ENCODE assay signal across 8 cellular contexts in genomic region chr17:75087558-75088453, GRCh38. TPM values are rescaled to one million over a fixed set of nuclear protein-coding genes. Genes with fewer than 3 reads are reported as not detected.
DNase-seq lines count a peak whose midpoint lies in the region; ATAC-seq, FAIRE-seq and TF ChIP-seq lines count a peak whose summit lies in the region.

SLC16A5 (plus strand) TSS chr17:75087954; CDS start chr17:75093637, 5,683 bp downstream.

- H3K4me3 ChIP-seq in fibroblast of pulmonary artery (replicated peaks; ENCODE audit: low read depth, low read length), result peak within 1 kb of the TSS; percentile 58

- no peak for FAIRE-seq in D721Med (lab: Jason Lieb, UNC)

- H3K27ac Mint-ChIP-seq in natural killer cell, result peak within 1 kb of the TSS in 1 of 2 donors; percentile 86

- no peak for TF ChIP-seq CTCF in fibroblast of pulmonary artery (IDR thresholded peaks at IDR 0.05; ENCODE audit: low read length, missing control alignments)
- no peak for TF ChIP-seq CTCF in natural killer cell (IDR thresholded peaks at IDR 0.05)
- no peak for TF ChIP-seq CTCF in D721Med (IDR thresholded peaks at IDR 0.05; ENCODE audit: insufficient read depth, missing control alignments)

- intact Hi-C loops in natural killer cell (cut with micrococcal nuclease), result no loop called here

- ATAC-seq in natural killer cell (peak; percentile 70 to 75 (median 73)), GM21367 (IDR thresholded peaks at IDR 0.05; ENCODE audit: unreplicated experiment) (no peak)

- H3K4me3 Mint-ChIP-seq in natural killer cell, result peak within 1 kb of the TSS; percentile 84

- DNase-seq in AG20443 (ENCODE audit: low spot score) (peak; percentile 92), GM19238 (ENCODE audit: insufficient read length, low spot score) (peak; percentile 73), NCI-H510A (lab: John Stamatoyannopoulos, UW) (peak; percentile 60), fibroblast of pulmonary artery (ENCODE audit: low read depth) (peak; percentile 84), natural killer cell (peak; percentile 29), D721Med (ENCODE audit: insufficient read length, low spot score) (no peak)
- DNase-seq in activated T-helper 9 cell treated with anti-CD3 and anti-CD28 coated beads, Interleukin-2, amount 50 U/mL, for 16 hours (ENCODE audit: low read depth), result peak; percentile 25

- H3K27me3 Mint-ChIP-seq in natural killer cell (ENCODE audit: low read depth in 2 of 2), result no peaks in the 10 kb centered on the region

- peaks cover 0 to 33% of the 10 kb centered on the region in 2 donors for H3K4me1 Mint-ChIP-seq in natural killer cell

- H3K36me3 Mint-ChIP-seq in natural killer cell, result no peaks in the 10 kb centered on the region

- no peaks in the 10 kb centered on the region for H3K9me3 Mint-ChIP-seq in natural killer cell

RNA-seq across cellular contexts. Expression of gene SLC16A5, which starts in this region (rescaled TPM):
- total RNA-seq in natural killer cell, result 10 to 100 TPM in 1 of 3 donors, 1 to 10 TPM in 2; 6.3 to 11.2 (median 10.0) TPM
